Comparison of ENCODE assay signal across 1 cellular context in the genomic region with DNA sequence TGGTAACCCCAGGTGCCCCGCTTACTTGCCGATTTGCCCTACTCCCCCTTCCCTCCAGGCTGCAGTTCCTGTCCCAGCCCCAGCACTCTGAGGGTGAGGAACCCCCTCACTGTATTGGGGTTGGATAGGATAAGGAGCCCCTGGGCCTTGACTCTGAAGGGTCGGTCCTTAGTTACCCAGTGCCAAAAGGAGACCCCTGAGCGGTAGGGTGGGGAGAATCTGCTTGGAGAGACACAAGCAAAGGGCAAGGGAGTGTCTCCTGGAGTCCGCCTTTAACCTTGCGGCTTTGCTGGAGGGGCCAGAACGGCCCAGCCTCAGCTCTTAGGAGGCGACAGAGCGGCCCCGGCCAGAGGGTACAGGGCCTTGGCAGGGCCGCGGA.
TF ChIP-seq lines count a peak whose summit lies in the region.

No MANE protein-coding gene starts in this region.

TF ChIP-seq in H1, 55 proteins besides CTCF, POLR2A, EP300 and RAD21:
- TF ChIP-seq TAF7 (optimal IDR thresholded peaks at IDR 0.05; ENCODE audit: borderline replicate concordance, low read depth, low read length) (no peak), EZH2 (IDR thresholded peaks at IDR 0.05; ENCODE audit: low read depth, low read length, severe bottlenecking) (no peak), PHF8 (conservative IDR thresholded peaks at IDR 0.05; ENCODE audit: low read depth, low read length) (no peak)
- TF ChIP-seq, protein P1, sequence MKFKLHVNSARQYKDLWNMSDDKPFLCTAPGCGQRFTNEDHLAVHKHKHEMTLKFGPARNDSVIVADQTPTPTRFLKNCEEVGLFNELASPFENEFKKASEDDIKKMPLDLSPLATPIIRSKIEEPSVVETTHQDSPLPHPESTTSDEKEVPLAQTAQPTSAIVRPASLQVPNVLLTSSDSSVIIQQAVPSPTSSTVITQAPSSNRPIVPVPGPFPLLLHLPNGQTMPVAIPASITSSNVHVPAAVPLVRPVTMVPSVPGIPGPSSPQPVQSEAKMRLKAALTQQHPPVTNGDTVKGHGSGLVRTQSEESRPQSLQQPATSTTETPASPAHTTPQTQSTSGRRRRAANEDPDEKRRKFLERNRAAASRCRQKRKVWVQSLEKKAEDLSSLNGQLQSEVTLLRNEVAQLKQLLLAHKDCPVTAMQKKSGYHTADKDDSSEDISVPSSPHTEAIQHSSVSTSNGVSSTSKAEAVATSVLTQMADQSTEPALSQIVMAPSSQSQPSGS (IDR thresholded peaks at IDR 0.05; ENCODE audit: low read length) = no peak
